In the genomic region with DNA sequence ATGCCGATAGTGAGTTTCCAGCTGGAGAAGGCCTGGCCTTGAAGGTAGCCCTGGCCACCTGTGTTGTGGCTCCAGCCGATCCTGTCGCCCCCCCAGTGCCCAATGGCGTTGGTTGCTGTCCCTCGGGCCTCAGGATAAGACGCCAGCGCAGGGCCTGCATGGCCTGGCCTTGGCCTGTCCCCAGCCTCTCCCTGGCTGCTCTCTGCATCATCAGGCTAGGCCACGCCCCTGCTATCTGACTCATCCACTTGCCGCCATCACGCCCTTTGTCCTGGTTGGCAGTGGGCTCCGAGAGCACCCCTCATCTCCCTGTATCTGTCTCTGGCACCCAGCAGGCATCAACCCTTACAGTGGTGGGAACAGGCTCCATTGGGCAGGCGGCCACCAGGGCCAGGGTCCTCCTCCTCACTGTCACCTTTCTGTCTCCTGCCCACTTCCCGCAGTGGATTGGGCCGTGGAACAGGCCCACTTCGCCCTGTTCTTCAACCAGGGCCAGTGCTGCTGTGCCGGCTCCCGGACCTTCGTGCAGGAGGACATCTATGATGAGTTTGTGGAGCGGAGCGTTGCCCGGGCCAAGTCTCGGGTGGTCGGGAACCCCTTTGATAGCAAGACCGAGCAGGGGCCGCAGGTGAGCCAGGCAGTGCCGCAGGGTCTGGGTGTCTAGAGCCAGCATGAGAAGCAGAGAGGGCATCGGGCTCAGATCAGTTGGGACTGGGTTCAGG, we compare ENCODE assay signal across 1 cellular context.
A peak's percentile ranks its signal among the peaks of the same experiment; 100 is the strongest.
TF ChIP-seq lines count a peak whose summit lies in the region.

No MANE protein-coding gene starts in this region.

TF ChIP-seq in K562, 482 proteins besides CTCF, POLR2A, EP300 and RAD21:
- TF ChIP-seq, protein P1, sequence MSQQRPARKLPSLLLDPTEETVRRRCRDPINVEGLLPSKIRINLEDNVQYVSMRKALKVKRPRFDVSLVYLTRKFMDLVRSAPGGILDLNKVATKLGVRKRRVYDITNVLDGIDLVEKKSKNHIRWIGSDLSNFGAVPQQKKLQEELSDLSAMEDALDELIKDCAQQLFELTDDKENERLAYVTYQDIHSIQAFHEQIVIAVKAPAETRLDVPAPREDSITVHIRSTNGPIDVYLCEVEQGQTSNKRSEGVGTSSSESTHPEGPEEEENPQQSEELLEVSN (IDR thresholded peaks at IDR 0.05; ENCODE audit: borderline replicate concordance in 1 of 2, extremely low read depth in 1 of 2, insufficient read depth in 1 of 2, insufficient read length in 1 of 2, low read depth in 1 of 2, low read length in 1 of 2, poor library complexity in 1 of 2, severe bottlenecking in 1 of 2) = peak in 1 of 2 experiments; percentile 12
- TF ChIP-seq RBFOX2 (IDR thresholded peaks at IDR 0.05; ENCODE audit: low read depth, low read length) = peak; percentile 43; the same call in 1 of the 2 replicates
- TF ChIP-seq JUND (IDR thresholded peaks at IDR 0.05; ENCODE audit: borderline replicate concordance, low read depth, low read length) = peak; percentile 74
- peak; percentile 64; the same call in 1 of the 3 replicates for TF ChIP-seq JUND (tag; IDR thresholded peaks at IDR 0.05; ENCODE audit: borderline replicate concordance, low read depth, low read length)
- peak; percentile 30; the same call in 1 of the 2 replicates for TF ChIP-seq CREM (IDR thresholded peaks at IDR 0.05; ENCODE audit: low read depth)
- no peak for TF ChIP-seq SP1 (CRISPR knock-in tag; IDR thresholded peaks at IDR 0.05)
- no peak for TF ChIP-seq NR2F6 (CRISPR knock-in tag; IDR thresholded peaks at IDR 0.05)
- TF ChIP-seq GABPA (tag; conservative IDR thresholded peaks at IDR 0.05; ENCODE audit: low read depth) = no peak
- TF ChIP-seq, protein P2, sequence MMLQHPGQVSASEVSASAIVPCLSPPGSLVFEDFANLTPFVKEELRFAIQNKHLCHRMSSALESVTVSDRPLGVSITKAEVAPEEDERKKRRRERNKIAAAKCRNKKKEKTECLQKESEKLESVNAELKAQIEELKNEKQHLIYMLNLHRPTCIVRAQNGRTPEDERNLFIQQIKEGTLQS (IDR thresholded peaks at IDR 0.05) = peak; percentile 78
- TF ChIP-seq, protein P2 (CRISPR knock-in tag; conservative IDR thresholded peaks at IDR 0.05) = no peak
- no peak for TF ChIP-seq ZFPM2 (CRISPR knock-in tag; IDR thresholded peaks at IDR 0.05)
- no peak for TF ChIP-seq ZNF444 (CRISPR knock-in tag; IDR thresholded peaks at IDR 0.05)
- peak; percentile 77 for TF ChIP-seq FOSL1 (tag; conservative IDR thresholded peaks at IDR 0.05)
- no peak for TF ChIP-seq ZNF589 (CRISPR knock-in tag; IDR thresholded peaks at IDR 0.05; ENCODE audit: low read depth)
- TF ChIP-seq, protein P3, sequence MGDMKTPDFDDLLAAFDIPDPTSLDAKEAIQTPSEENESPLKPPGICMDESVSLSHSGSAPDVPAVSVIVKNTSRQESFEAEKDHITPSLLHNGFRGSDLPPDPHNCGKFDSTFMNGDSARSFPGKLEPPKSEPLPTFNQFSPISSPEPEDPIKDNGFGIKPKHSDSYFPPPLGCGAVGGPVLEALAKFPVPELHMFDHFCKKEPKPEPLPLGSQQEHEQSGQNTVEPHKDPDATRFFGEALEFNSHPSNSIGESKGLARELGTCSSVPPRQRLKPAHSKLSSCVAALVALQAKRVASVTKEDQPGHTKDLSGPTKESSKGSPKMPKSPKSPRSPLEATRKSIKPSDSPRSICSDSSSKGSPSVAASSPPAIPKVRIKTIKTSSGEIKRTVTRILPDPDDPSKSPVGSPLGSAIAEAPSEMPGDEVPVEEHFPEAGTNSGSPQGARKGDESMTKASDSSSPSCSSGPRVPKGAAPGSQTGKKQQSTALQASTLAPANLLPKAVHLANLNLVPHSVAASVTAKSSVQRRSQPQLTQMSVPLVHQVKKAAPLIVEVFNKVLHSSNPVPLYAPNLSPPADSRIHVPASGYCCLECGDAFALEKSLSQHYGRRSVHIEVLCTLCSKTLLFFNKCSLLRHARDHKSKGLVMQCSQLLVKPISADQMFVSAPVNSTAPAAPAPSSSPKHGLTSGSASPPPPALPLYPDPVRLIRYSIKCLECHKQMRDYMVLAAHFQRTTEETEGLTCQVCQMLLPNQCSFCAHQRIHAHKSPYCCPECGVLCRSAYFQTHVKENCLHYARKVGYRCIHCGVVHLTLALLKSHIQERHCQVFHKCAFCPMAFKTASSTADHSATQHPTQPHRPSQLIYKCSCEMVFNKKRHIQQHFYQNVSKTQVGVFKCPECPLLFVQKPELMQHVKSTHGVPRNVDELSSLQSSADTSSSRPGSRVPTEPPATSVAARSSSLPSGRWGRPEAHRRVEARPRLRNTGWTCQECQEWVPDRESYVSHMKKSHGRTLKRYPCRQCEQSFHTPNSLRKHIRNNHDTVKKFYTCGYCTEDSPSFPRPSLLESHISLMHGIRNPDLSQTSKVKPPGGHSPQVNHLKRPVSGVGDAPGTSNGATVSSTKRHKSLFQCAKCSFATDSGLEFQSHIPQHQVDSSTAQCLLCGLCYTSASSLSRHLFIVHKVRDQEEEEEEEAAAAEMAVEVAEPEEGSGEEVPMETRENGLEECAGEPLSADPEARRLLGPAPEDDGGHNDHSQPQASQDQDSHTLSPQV (IDR thresholded peaks at IDR 0.05) = peak; percentile 69
- TF ChIP-seq CREB1 (IDR thresholded peaks at IDR 0.05) = 0 out of 2 replicates have a peak, but pooled peaks have one; percentile 9
- no peak for TF ChIP-seq CREB1 (CRISPR knock-in tag; IDR thresholded peaks at IDR 0.05)
- TF ChIP-seq ILK (tag; IDR thresholded peaks at IDR 0.05; ENCODE audit: borderline replicate concordance, low read depth) = no peak
- TF ChIP-seq, protein P4, sequence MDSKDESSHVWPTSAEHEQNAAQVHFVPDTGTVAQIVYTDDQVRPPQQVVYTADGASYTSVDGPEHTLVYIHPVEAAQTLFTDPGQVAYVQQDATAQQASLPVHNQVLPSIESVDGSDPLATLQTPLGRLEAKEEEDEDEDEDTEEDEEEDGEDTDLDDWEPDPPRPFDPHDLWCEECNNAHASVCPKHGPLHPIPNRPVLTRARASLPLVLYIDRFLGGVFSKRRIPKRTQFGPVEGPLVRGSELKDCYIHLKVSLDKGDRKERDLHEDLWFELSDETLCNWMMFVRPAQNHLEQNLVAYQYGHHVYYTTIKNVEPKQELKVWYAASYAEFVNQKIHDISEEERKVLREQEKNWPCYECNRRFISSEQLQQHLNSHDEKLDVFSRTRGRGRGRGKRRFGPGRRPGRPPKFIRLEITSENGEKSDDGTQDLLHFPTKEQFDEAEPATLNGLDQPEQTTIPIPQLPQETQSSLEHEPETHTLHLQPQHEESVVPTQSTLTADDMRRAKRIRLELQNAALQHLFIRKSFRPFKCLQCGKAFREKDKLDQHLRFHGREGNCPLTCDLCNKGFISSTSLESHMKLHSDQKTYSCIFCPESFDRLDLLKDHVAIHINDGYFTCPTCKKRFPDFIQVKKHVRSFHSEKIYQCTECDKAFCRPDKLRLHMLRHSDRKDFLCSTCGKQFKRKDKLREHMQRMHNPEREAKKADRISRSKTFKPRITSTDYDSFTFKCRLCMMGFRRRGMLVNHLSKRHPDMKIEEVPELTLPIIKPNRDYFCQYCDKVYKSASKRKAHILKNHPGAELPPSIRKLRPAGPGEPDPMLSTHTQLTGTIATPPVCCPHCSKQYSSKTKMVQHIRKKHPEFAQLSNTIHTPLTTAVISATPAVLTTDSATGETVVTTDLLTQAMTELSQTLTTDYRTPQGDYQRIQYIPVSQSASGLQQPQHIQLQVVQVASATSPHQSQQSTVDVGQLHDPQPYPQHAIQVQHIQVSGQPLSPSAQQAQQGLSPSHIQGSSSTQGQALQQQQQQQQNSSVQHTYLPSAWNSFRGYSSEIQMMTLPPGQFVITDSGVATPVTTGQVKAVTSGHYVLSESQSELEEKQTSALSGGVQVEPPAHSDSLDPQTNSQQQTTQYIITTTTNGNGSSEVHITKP (IDR thresholded peaks at IDR 0.05; ENCODE audit: partially characterized antibody) = no peak
- TF ChIP-seq HDGF (IDR thresholded peaks at IDR 0.05) = 0 out of 2 replicates have a peak, but pooled peaks have one; percentile 36
- TF ChIP-seq ATF1 (CRISPR knock-in tag; IDR thresholded peaks at IDR 0.05) = no peak
- 0 out of 2 replicates have a peak, but pooled peaks have one; percentile 15 for TF ChIP-seq ATF1 (tag; IDR thresholded peaks at IDR 0.05)
- TF ChIP-seq, protein P5, sequence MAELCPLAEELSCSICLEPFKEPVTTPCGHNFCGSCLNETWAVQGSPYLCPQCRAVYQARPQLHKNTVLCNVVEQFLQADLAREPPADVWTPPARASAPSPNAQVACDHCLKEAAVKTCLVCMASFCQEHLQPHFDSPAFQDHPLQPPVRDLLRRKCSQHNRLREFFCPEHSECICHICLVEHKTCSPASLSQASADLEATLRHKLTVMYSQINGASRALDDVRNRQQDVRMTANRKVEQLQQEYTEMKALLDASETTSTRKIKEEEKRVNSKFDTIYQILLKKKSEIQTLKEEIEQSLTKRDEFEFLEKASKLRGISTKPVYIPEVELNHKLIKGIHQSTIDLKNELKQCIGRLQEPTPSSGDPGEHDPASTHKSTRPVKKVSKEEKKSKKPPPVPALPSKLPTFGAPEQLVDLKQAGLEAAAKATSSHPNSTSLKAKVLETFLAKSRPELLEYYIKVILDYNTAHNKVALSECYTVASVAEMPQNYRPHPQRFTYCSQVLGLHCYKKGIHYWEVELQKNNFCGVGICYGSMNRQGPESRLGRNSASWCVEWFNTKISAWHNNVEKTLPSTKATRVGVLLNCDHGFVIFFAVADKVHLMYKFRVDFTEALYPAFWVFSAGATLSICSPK (IDR thresholded peaks at IDR 0.05; ENCODE audit: borderline replicate concordance) = no peak
- TF ChIP-seq, protein P6, sequence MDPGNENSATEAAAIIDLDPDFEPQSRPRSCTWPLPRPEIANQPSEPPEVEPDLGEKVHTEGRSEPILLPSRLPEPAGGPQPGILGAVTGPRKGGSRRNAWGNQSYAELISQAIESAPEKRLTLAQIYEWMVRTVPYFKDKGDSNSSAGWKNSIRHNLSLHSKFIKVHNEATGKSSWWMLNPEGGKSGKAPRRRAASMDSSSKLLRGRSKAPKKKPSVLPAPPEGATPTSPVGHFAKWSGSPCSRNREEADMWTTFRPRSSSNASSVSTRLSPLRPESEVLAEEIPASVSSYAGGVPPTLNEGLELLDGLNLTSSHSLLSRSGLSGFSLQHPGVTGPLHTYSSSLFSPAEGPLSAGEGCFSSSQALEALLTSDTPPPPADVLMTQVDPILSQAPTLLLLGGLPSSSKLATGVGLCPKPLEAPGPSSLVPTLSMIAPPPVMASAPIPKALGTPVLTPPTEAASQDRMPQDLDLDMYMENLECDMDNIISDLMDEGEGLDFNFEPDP (CRISPR knock-in tag; IDR thresholded peaks at IDR 0.05) = no peak
- TF ChIP-seq HSF4 (CRISPR knock-in tag; IDR thresholded peaks at IDR 0.05; ENCODE audit: borderline replicate concordance) = no peak
- TF ChIP-seq YY1 (IDR thresholded peaks at IDR 0.05; ENCODE audit: borderline replicate concordance in 1 of 3, control insufficient read depth in 1 of 3, extremely low read depth in 1 of 3, insufficient read depth in 3 of 3, insufficient read length in 1 of 3, insufficient replicate concordance in 2 of 3, low read depth in 1 of 3, low read length in 2 of 3) = peak; percentile 24 to 78 (median 56)
